In the genomic region with DNA sequence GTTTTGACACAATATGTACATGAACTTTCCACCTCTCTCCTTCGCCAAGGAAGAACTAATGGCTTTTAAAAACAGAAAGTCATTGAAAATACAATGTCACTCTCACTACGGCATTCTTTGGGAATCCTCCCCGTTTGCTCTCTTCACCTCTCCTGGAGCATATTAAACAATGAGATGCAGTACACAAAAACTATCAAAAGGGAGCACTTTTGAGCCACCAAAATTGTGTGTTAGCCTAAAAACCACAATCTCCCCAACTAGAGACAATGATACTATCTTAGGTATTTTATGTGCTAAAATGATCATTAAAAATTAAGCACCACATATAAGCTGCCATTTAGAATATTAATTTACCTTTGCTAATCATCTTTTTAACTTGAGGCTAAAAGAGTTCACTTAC, we compare ENCODE assay signal across 9 cellular contexts.
A peak's percentile ranks its signal among the peaks of the same experiment; 100 is the strongest.
DNase-seq lines count a peak whose midpoint lies in the region; ATAC-seq and TF ChIP-seq lines count a peak whose summit lies in the region.
"Had no signal": no experiment of that assay in that cellular context is flagged by ENCODE, and none has a peak within 500 bp of the region (broad histone marks: within the 10 kb centered on the region; RNA-seq: fewer than 3 reads in every experiment).

No MANE protein-coding gene starts in this region.

- peak; percentile 55 to 62 for TF ChIP-seq CTCF in fibroblast of lung (conservative IDR thresholded peaks at IDR 0.05 in 1 of 2, IDR thresholded peaks at IDR 0.05 in 1 of 2; ENCODE audit: low read depth in 1 of 2, low read length in 2 of 2)

- no peak overlapping the region for H2AFZ ChIP-seq in fibroblast of lung (ENCODE audit: low read length)

- DNase-seq in DMS114 treated with DMSO at 0.1 percent for 48 hours (lab: John Stamatoyannopoulos, UW; ENCODE audit: unreplicated experiment) (peak; percentile 15), HAP-1 (ENCODE audit: low spot score in 2 of 2) (peak; percentile 21 to 55), NCI-H69 (lab: John Stamatoyannopoulos, UW) (peak; percentile 77), fibroblast of lung (ENCODE audit: low read depth in 2 of 2) (peak in 1 of 2 donors; percentile 51), Right ventricle myocardium superior (no peak), Right ventricle myocardium inferior (ENCODE audit: missing footprints) (no peak)
- DNase-seq in T-helper 2 cell treated with Interferon-gamma antibody and Interleukin-4, amounts not matched to agents 5 μg/mL and 100 μg/mL, for 36 hours (ENCODE audit: low spot score) = no peak
- no peak for DNase-seq in activated CD4-positive, alpha-beta T cell treated with anti-CD3 and anti-CD28 coated beads, Interleukin-2, amount 10 ng/mL, durations not matched to agents 24 days and 14 days

- no peaks in the 10 kb centered on the region for H3K36me3 Mint-ChIP-seq in T-helper 2 cell treated with Interferon-gamma antibody and Interleukin-4, amounts not matched to agents 5 μg/mL and 100 μg/mL, for 36 hours (ENCODE audit: low read depth)
- H3K36me3 Mint-ChIP-seq in activated CD4-positive, alpha-beta T cell treated with anti-CD3 and anti-CD28 coated beads, Interleukin-2, amount 10 ng/mL, durations not matched to agents 24 days and 14 days (ENCODE audit: low read depth) = no peaks in the 10 kb centered on the region

- H4K20me1 ChIP-seq in fibroblast of lung (ENCODE audit: control insufficient read depth, extremely low read depth, insufficient read depth, low read length) = no peaks in the 10 kb centered on the region

- no peak overlapping the region for H3K9ac ChIP-seq in fibroblast of lung (ENCODE audit: insufficient read depth, low read length)

- no peaks in the 10 kb centered on the region for H3K79me2 ChIP-seq in fibroblast of lung (ENCODE audit: control insufficient read depth, insufficient read depth, low read length)

- H3K4me3 ChIP-seq in HAP-1 = no peak overlapping the region
- no peak overlapping the region for H3K4me3 ChIP-seq in fibroblast of lung (replicated peaks in 1 of 4; ENCODE audit: control extremely low read depth in 1 of 4, insufficient read depth in 1 of 4, low read depth in 3 of 4, low read length in 4 of 4)

- no peak overlapping the region for H3K27ac Mint-ChIP-seq in T-helper 2 cell treated with Interferon-gamma antibody and Interleukin-4, amounts not matched to agents 5 μg/mL and 100 μg/mL, for 36 hours
- no peak overlapping the region for H3K27ac Mint-ChIP-seq in activated CD4-positive, alpha-beta T cell treated with anti-CD3 and anti-CD28 coated beads, Interleukin-2, amount 10 ng/mL, durations not matched to agents 24 days and 14 days

- in situ Hi-C loops in HAP-1 (cut with MboI; ENCODE audit: low sequenced_read_pairs) = no loop called here

- H3K27me3 Mint-ChIP-seq in T-helper 2 cell treated with Interferon-gamma antibody and Interleukin-4, amounts not matched to agents 5 μg/mL and 100 μg/mL, for 36 hours (ENCODE audit: low read depth) = no peaks in the 10 kb centered on the region
- H3K27me3 Mint-ChIP-seq in activated CD4-positive, alpha-beta T cell treated with anti-CD3 and anti-CD28 coated beads, Interleukin-2, amount 10 ng/mL, durations not matched to agents 24 days and 14 days = no peaks in the 10 kb centered on the region

- no peaks in the 10 kb centered on the region for H3K4me1 Mint-ChIP-seq in T-helper 2 cell treated with Interferon-gamma antibody and Interleukin-4, amounts not matched to agents 5 μg/mL and 100 μg/mL, for 36 hours (ENCODE audit: low read depth)
- H3K4me1 Mint-ChIP-seq in activated CD4-positive, alpha-beta T cell treated with anti-CD3 and anti-CD28 coated beads, Interleukin-2, amount 10 ng/mL, durations not matched to agents 24 days and 14 days = no peaks in the 10 kb centered on the region

- no peaks in the 10 kb centered on the region for H3K9me3 Mint-ChIP-seq in T-helper 2 cell treated with Interferon-gamma antibody and Interleukin-4, amounts not matched to agents 5 μg/mL and 100 μg/mL, for 36 hours
- no peaks in the 10 kb centered on the region for H3K9me3 Mint-ChIP-seq in activated CD4-positive, alpha-beta T cell treated with anti-CD3 and anti-CD28 coated beads, Interleukin-2, amount 10 ng/mL, durations not matched to agents 24 days and 14 days

- ATAC-seq in Right ventricle myocardium superior (ENCODE audit: poor library complexity) (no peak), Right ventricle myocardium inferior (no peak)

- no peak overlapping the region for H3K27ac ChIP-seq in fibroblast of lung (ENCODE audit: insufficient read depth, low read length)
- H3K27ac ChIP-seq: epithelial cell of prostate had no signal

- intact Hi-C loops in activated CD4-positive, alpha-beta T cell treated with anti-CD3 and anti-CD28 coated beads, Interleukin-2, amount 10 ng/mL, durations not matched to agents 24 days and 14 days (cut with micrococcal nuclease) = no loop called here
- intact Hi-C loops in Right ventricle myocardium superior (cut with DNase I) (no loop called here), Right ventricle myocardium inferior (cut with DNase I) (no loop called here)

- H3K36me3 ChIP-seq in HAP-1 (replicated peaks) = no peaks in the 10 kb centered on the region
- H3K36me3 ChIP-seq in fibroblast of lung (ENCODE audit: control insufficient read depth, insufficient read depth, low read length) = no peaks in the 10 kb centered on the region

- H3K4me1 ChIP-seq in HAP-1 (peaks cover 4% of the 10 kb centered on the region; the same call in 1 of the 2 replicates), fibroblast of lung (ENCODE audit: control insufficient read depth, extremely low read depth, insufficient read depth, low read length) (no peaks in the 10 kb centered on the region)

- H3K9me3 ChIP-seq in HAP-1 (no peaks in the 10 kb centered on the region), fibroblast of lung (ENCODE audit: control insufficient read depth, insufficient read depth, low read depth, low read length) (no peaks in the 10 kb centered on the region)

- H3K4me3 Mint-ChIP-seq in T-helper 2 cell treated with Interferon-gamma antibody and Interleukin-4, amounts not matched to agents 5 μg/mL and 100 μg/mL, for 36 hours = no peak overlapping the region
- no peak overlapping the region for H3K4me3 Mint-ChIP-seq in activated CD4-positive, alpha-beta T cell treated with anti-CD3 and anti-CD28 coated beads, Interleukin-2, amount 10 ng/mL, durations not matched to agents 24 days and 14 days

- H3K4me2 ChIP-seq in fibroblast of lung (ENCODE audit: extremely low read depth, insufficient read depth, low read length) = peak overlapping the region; percentile 20

- H3K27me3 ChIP-seq in HAP-1 (ENCODE audit: low read depth) (no peaks in the 10 kb centered on the region), fibroblast of lung (ENCODE audit: control insufficient read depth, insufficient read depth, low read length) (no peaks in the 10 kb centered on the region)

Comparison
In these comparisons a context has a peak if more than half of its experiments do, and no peak if none do; other contexts are left out.
1. DNase-seq: peak in DMS114 treated with DMSO at 0.1 percent for 48 hours (single experiment), HAP-1 (2 of 2) and NCI-H69 (single experiment); none in T-helper 2 cell treated with Interferon-gamma antibody and Interleukin-4, amounts not matched to agents 5 μg/mL and 100 μg/mL, for 36 hours (single experiment), activated CD4-positive, alpha-beta T cell treated with anti-CD3 and anti-CD28 coated beads, Interleukin-2, amount 10 ng/mL, durations not matched to agents 24 days and 14 days (single experiment), Right ventricle myocardium superior (single experiment) and Right ventricle myocardium inferior (single experiment).